ENCODE assay signal across 5 cellular contexts in genomic region chr1:181748013-181748412, GRCh38.
"Had no signal": no experiment of that assay in that cellular context is flagged by ENCODE, and none has a peak within 500 bp of the region (broad histone marks: within the 10 kb centered on the region; RNA-seq: fewer than 3 reads in every experiment).

No MANE protein-coding gene starts in this region.

- H3K27ac Mint-ChIP-seq: IgD-negative memory B cell had no signal

- H3K9me3 Mint-ChIP-seq: IgD-negative memory B cell had no signal

- H3K27ac ChIP-seq: HL-60 had no signal

- H3K4me1 Mint-ChIP-seq: IgD-negative memory B cell had no signal

- H3K4me3 ChIP-seq: K562 had no signal

- H3K4me3 Mint-ChIP-seq: IgD-negative memory B cell had no signal

- DNase-seq: IMR-90, KBM-7 had no signal

- H3K36me3 Mint-ChIP-seq: IgD-negative memory B cell had no signal
